ENCODE assay signal across 9 cellular contexts in genomic region chr7:125670926-125671572, GRCh38.
DNase-seq lines count a peak whose midpoint lies in the region; ATAC-seq, FAIRE-seq and TF ChIP-seq lines count a peak whose summit lies in the region.
"Had no signal": no experiment of that assay in that cellular context is flagged by ENCODE, and none has a peak within 500 bp of the region (broad histone marks: within the 10 kb centered on the region; RNA-seq: fewer than 3 reads in every experiment).

No MANE protein-coding gene starts in this region.

- no peak overlapping the region for H3K4me2 ChIP-seq in GM12878 (ENCODE audit: control insufficient read depth, insufficient read depth)

- H3K27me3 ChIP-seq in GM12878 (replicated peaks in 1 of 2; ENCODE audit: control insufficient read depth in 2 of 2, insufficient read depth in 2 of 2, low read length in 1 of 2), result no peaks in the 10 kb centered on the region

- intact Hi-C loops in GM12878 (cut with micrococcal nuclease; ENCODE audit: unreplicated experiment), result loop anchor here (2.0 kb wide), 1 partner anchor 610 kb away; no protein-coding TSS in a partner anchor
- intact Hi-C loops in left ventricle myocardium superior (cut with micrococcal nuclease), result no loop called here
- intact Hi-C loops in posterior vena cava (cut with DNase I), result no loop called here

- no peaks in the 10 kb centered on the region for H3K4me1 Mint-ChIP-seq in nephron progenitor cell
- H3K4me1 Mint-ChIP-seq in stimulated activated effector memory CD8-positive, alpha-beta T cell treated with anti-CD3 and anti-CD28 coated beads, Interleukin-12 subunit alpha, Interleukin-12 subunit beta, amount 100 ng/mL, for 72 hours, result no peaks in the 10 kb centered on the region
- H3K4me1 Mint-ChIP-seq: IgD-negative memory B cell had no signal

- no peak overlapping the region for H3K27ac ChIP-seq in GM12878 (ENCODE audit: control insufficient read depth, insufficient read depth)

- DNase-seq in GM03348 (ENCODE audit: low spot score) (peak; percentile 3), Kasumi-1 (lab: John Stamatoyannopoulos, UW) (peak; percentile 38 to 63), GM12878 (ENCODE audit: low read depth, low spot score) (no peak), nephron progenitor cell (no peak), GOT3 (lab: John Stamatoyannopoulos, UW) (no peak), left ventricle myocardium superior (no peak), posterior vena cava (ENCODE audit: low spot score) (no peak)
- no peak for DNase-seq in stimulated activated effector memory CD8-positive, alpha-beta T cell treated with anti-CD3 and anti-CD28 coated beads, Interleukin-12 subunit alpha, Interleukin-12 subunit beta, amount 100 ng/mL, for 72 hours (ENCODE audit: low spot score in 2 of 2)

- H3K36me3 ChIP-seq in GM12878 (ENCODE audit: control insufficient read depth in 2 of 2, insufficient read depth in 2 of 2, low read length in 1 of 2), result no peaks in the 10 kb centered on the region

- no peaks in the 10 kb centered on the region for H3K4me1 ChIP-seq in GM12878 (ENCODE audit: control insufficient read depth, insufficient read depth, low read length)

- BruUV-seq in GM12878 (replicated peaks; lab: Mats Ljungman, UMichigan), result no TSS peak

- no peaks in the 10 kb centered on the region for H3K27me3 Mint-ChIP-seq in nephron progenitor cell (ENCODE audit: low read depth, poor library complexity)
- H3K27me3 Mint-ChIP-seq: IgD-negative memory B cell had no signal

- RAD21 ChIA-PET in GM12878 (lab: Charles Lee; ENCODE audit: unreplicated experiment), result interaction anchor here (1.0 to 2.7 kb wide), 3 partner anchors 609 to 611 kb away, joined by 3 to 11 read pairs (median 5); no protein-coding TSS in a partner anchor

- no peaks in the 10 kb centered on the region for H3K9me3 ChIP-seq in GM12878 (replicated peaks; ENCODE audit: control insufficient read depth, insufficient read depth, low read length)

- SMC1A ChIA-PET in GM12878 (lab: Charles Lee; ENCODE audit: uncharacterized antibody, unreplicated experiment), result interaction anchor here (1.0 kb wide), 1 partner anchor 609 kb away, joined by 5 read pairs; no protein-coding TSS in a partner anchor

- no peak overlapping the region for H3K9ac ChIP-seq in GM12878 (ENCODE audit: control insufficient read depth, insufficient read depth, low read length)

- no peak for TF ChIP-seq POLR2A in GM12878 (IDR thresholded peaks at IDR 0.05; ENCODE audit: low read depth, low read length)

- no peak for TF ChIP-seq EP300 in GM12878 (IDR thresholded peaks at IDR 0.05; ENCODE audit: borderline replicate concordance in 1 of 2, control insufficient read depth in 1 of 2, low read depth in 2 of 2, low read length in 2 of 2)

- no peaks in the 10 kb centered on the region for H3K79me2 ChIP-seq in GM12878 (ENCODE audit: control insufficient read depth, insufficient read depth, low read length)

- FAIRE-seq in GM12878 (lab: Jason Lieb, UNC), result no peak

- no peaks in the 10 kb centered on the region for H3K36me3 Mint-ChIP-seq in nephron progenitor cell (ENCODE audit: low read depth)
- H3K36me3 Mint-ChIP-seq in stimulated activated effector memory CD8-positive, alpha-beta T cell treated with anti-CD3 and anti-CD28 coated beads, Interleukin-12 subunit alpha, Interleukin-12 subunit beta, amount 100 ng/mL, for 72 hours, result no peaks in the 10 kb centered on the region
- H3K36me3 Mint-ChIP-seq: IgD-negative memory B cell had no signal

- CTCF ChIA-PET in GM12878 (lab: Yijun Ruan, JAX), result interaction anchor here (1.2 to 2.5 kb wide), 4 partner anchors 28 to 614 kb away, joined by 4 to 12 read pairs (median 8); no protein-coding TSS in a partner anchor

- TF ChIP-seq RAD21 in GM12878 (IDR thresholded peaks at IDR 0.05; ENCODE audit: insufficient read depth, low read depth, low read length), result peak; percentile 82

- H3K27ac Mint-ChIP-seq in nephron progenitor cell, result no peak overlapping the region
- H3K27ac Mint-ChIP-seq in stimulated activated effector memory CD8-positive, alpha-beta T cell treated with anti-CD3 and anti-CD28 coated beads, Interleukin-12 subunit alpha, Interleukin-12 subunit beta, amount 100 ng/mL, for 72 hours, result no peak overlapping the region
- H3K27ac Mint-ChIP-seq: IgD-negative memory B cell had no signal

- TF ChIP-seq CTCF in GM12878 (IDR thresholded peaks at IDR 0.05 in 2 of 3, conservative IDR thresholded peaks at IDR 0.05 in 1 of 3; ENCODE audit: control insufficient read depth in 2 of 3, extremely low read depth in 1 of 3, insufficient read depth in 1 of 3, low read depth in 3 of 3, low read length in 3 of 3) (peak; percentile 50 to 54 (median 52); a peak in 5 of 6 replicates), nephron progenitor cell (IDR thresholded peaks at IDR 0.05) (peak; percentile 65)

- H3K4me3 Mint-ChIP-seq in nephron progenitor cell, result no peak overlapping the region
- H3K4me3 Mint-ChIP-seq in stimulated activated effector memory CD8-positive, alpha-beta T cell treated with anti-CD3 and anti-CD28 coated beads, Interleukin-12 subunit alpha, Interleukin-12 subunit beta, amount 100 ng/mL, for 72 hours, result no peak overlapping the region
- H3K4me3 Mint-ChIP-seq: IgD-negative memory B cell had no signal

- in situ Hi-C loops in GM12878 (cut with MboI), result loop anchor here (5.0 kb wide), 1 partner anchor 609 kb away; no protein-coding TSS in a partner anchor

- H3K9me3 Mint-ChIP-seq in nephron progenitor cell, result no peaks in the 10 kb centered on the region
- peaks cover 11% of the 10 kb centered on the region for H3K9me3 Mint-ChIP-seq in stimulated activated effector memory CD8-positive, alpha-beta T cell treated with anti-CD3 and anti-CD28 coated beads, Interleukin-12 subunit alpha, Interleukin-12 subunit beta, amount 100 ng/mL, for 72 hours

- no peak overlapping the region for H3K4me3 ChIP-seq in GM12878

- no peak overlapping the region for H2AFZ ChIP-seq in GM12878 (ENCODE audit: control insufficient read depth, low read depth, low read length)

- H4K20me1 ChIP-seq in GM12878 (ENCODE audit: control insufficient read depth, insufficient read depth), result no peaks in the 10 kb centered on the region

- POLR2A ChIA-PET in GM12878 (lab: Charles Lee), result interaction anchor here (0.6 kb wide), 1 partner anchor 432 kb away, joined by 3 read pairs; no protein-coding TSS in a partner anchor

- ATAC-seq in GM12878 (peak; percentile 18; the same call in 1 of the 3 replicates), left ventricle myocardium superior (no peak)
- no peak for ATAC-seq in stimulated activated effector memory CD8-positive, alpha-beta T cell treated with anti-CD3 and anti-CD28 coated beads, Interleukin-12 subunit alpha, Interleukin-12 subunit beta, amount 100 ng/mL, for 72 hours

- WGBS in GM12878 (ENCODE audit: insufficient coverage, insufficient replicate concordance, low lambda C conversion rate, missing lambda C conversion rate), result 48% methylated on average over 1 of the region's 1 CpG

TF ChIP-seq in GM12878, 131 proteins besides CTCF, POLR2A, EP300 and RAD21:
- peak; percentile 58; the same call in 1 of the 2 replicates for TF ChIP-seq SMC3 (IDR thresholded peaks at IDR 0.05; ENCODE audit: borderline replicate concordance, low read length)
- peak; percentile 24; the same call in 1 of the 2 replicates for TF ChIP-seq RUNX3 (IDR thresholded peaks at IDR 0.05; ENCODE audit: low read length)
- no peak for TF ChIP-seq ZNF687 (IDR thresholded peaks at IDR 0.05)

Comparison
In these comparisons a context has a peak if more than half of its experiments do, and no peak if none do; other contexts are left out.
1. DNase-seq: peak in GM03348 (single experiment) and Kasumi-1 (2 of 2); none in GM12878 (single experiment), nephron progenitor cell (single experiment), GOT3 (single experiment), stimulated activated effector memory CD8-positive, alpha-beta T cell treated with anti-CD3 and anti-CD28 coated beads, Interleukin-12 subunit alpha, Interleukin-12 subunit beta, amount 100 ng/mL, for 72 hours (0 of 2), left ventricle myocardium superior (single experiment) and posterior vena cava (single experiment).